ENCODE assay signal across 33 cellular contexts in genomic region chr16:22632621-22633020, GRCh38.
"Had no signal": no experiment of that assay in that cellular context is flagged by ENCODE, and none has a peak within 500 bp of the region (broad histone marks: within the 10 kb centered on the region; RNA-seq: fewer than 3 reads in every experiment).

No MANE protein-coding gene starts in this region.

- H3K36me3 Mint-ChIP-seq: activated naive CD4-positive, alpha-beta T cell treated with anti-CD3 and anti-CD28 coated beads, Interleukin-2, amount 50 U/mL, for 24 hours; activated naive CD8-positive, alpha-beta T cell treated with anti-CD3 and anti-CD28 coated beads, Interleukin-2, amount 10 ng/mL, durations not matched to agents 7 days and 5 days had no signal

- H3K27me3 ChIP-seq: ascending aorta, cardiac muscle cell, Peyer's patch had no signal

- H3K36me3 ChIP-seq: ascending aorta, cardiac muscle cell, Peyer's patch had no signal

- H3K4me1 ChIP-seq: ascending aorta, Peyer's patch had no signal

- ATAC-seq: activated CD8-positive, alpha-beta T cell treated with anti-CD3 and anti-CD28 coated beads, Interleukin-2, amount 10 ng/mL, durations not matched to agents 7 days and 5 days; PC-3 had no signal

- H3K9me3 Mint-ChIP-seq: activated CD4-positive, alpha-beta T cell treated with anti-CD3 and anti-CD28 coated beads, Interleukin-2, amount 10 ng/mL, durations not matched to agents 7 days and 5 days; activated naive CD4-positive, alpha-beta T cell treated with anti-CD3 and anti-CD28 coated beads, Interleukin-2, amount 50 U/mL, for 24 hours; activated naive CD8-positive, alpha-beta T cell treated with anti-CD3 and anti-CD28 coated beads, Interleukin-2, amount 10 ng/mL, durations not matched to agents 7 days and 5 days; activated T-cell treated with anti-CD3 and anti-CD28 coated beads, Interleukin-2, amount 50 U/mL, for 24 hours; activated T-helper 2 cell treated with anti-CD3 and anti-CD28 coated beads, Interferon-gamma antibody, Interleukin-2, Interleukin-4, amounts not matched to agents 10 μg/mL and 5 μg/mL and 100 μg/mL, durations not matched to agents 14 hours and 24 hours and 36 hours; central memory CD8-positive, alpha-beta T cell had no signal

- DNase-seq: activated CD4-positive, alpha-beta T cell treated with anti-CD3 and anti-CD28 coated beads, Interleukin-2, amount 10 ng/mL, durations not matched to agents 7 days and 5 days; activated CD4-positive, alpha-beta T cell treated with anti-CD3 and anti-CD28 coated beads, Interleukin-2, amount 50 U/mL, for 48 hours; activated CD8-positive, alpha-beta T cell treated with anti-CD3 and anti-CD28 coated beads, Interleukin-2, amount 10 ng/mL, durations not matched to agents 7 days and 5 days; activated gamma-delta T cell; activated naive CD4-positive, alpha-beta T cell treated with Interleukin-2 at 50 U/mL for 16 hours; activated naive CD8-positive, alpha-beta T cell treated with anti-CD3 and anti-CD28 coated beads, Interleukin-2, amount 10 ng/mL, durations not matched to agents 7 days and 5 days; activated T-cell treated with anti-CD3 and anti-CD28 coated beads, Interleukin-2, amount 50 U/mL, for 24 hours; amygdala; Karpas-422; NCI-H1105; NCI-H1417 treated with DMSO at 0.1 percent for 48 hours; NCI-H187 treated with DMSO at 0.1 percent for 48 hours; NCI-H2081; NCI-H2171 treated with DMSO at 0.1 percent for 48 hours; NCI-H2227 treated with DMSO at 0.1 percent for 48 hours; NCI-H446; NCI-H510A treated with DMSO at 0.1 percent for 48 hours; NCI-H526 treated with DMSO at 0.1 percent for 48 hours; NCI-H774; PC-3; Peyer's patch; RPMI8226; SIG-M5; SW 1271; T-helper 1 cell; T-helper 2 cell; T1000 had no signal

- FAIRE-seq: TTC549 had no signal

- H3K27ac ChIP-seq: ascending aorta, cardiac muscle cell, Peyer's patch had no signal

- H3K4me1 Mint-ChIP-seq: activated CD4-positive, alpha-beta T cell treated with anti-CD3 and anti-CD28 coated beads, Interleukin-2, amount 10 ng/mL, durations not matched to agents 7 days and 5 days; activated naive CD4-positive, alpha-beta T cell treated with anti-CD3 and anti-CD28 coated beads, Interleukin-2, amount 50 U/mL, for 24 hours; activated naive CD8-positive, alpha-beta T cell treated with anti-CD3 and anti-CD28 coated beads, Interleukin-2, amount 10 ng/mL, durations not matched to agents 7 days and 5 days; central memory CD8-positive, alpha-beta T cell had no signal

- H3K4me3 ChIP-seq: ascending aorta, cardiac muscle cell, Peyer's patch had no signal

- H3K9me3 ChIP-seq: ascending aorta had no signal

- H3K27ac Mint-ChIP-seq: activated CD4-positive, alpha-beta T cell treated with anti-CD3 and anti-CD28 coated beads, Interleukin-2, amount 10 ng/mL, durations not matched to agents 7 days and 5 days; activated CD8-positive, alpha-beta T cell treated with anti-CD3 and anti-CD28 coated beads, Interleukin-2, amount 10 ng/mL, durations not matched to agents 7 days and 5 days; activated naive CD4-positive, alpha-beta T cell treated with anti-CD3 and anti-CD28 coated beads, Interleukin-2, amount 50 U/mL, for 24 hours; activated naive CD8-positive, alpha-beta T cell treated with anti-CD3 and anti-CD28 coated beads, Interleukin-2, amount 10 ng/mL, durations not matched to agents 7 days and 5 days; activated T-cell treated with anti-CD3 and anti-CD28 coated beads, Interleukin-2, amount 50 U/mL, for 24 hours; activated T-helper 2 cell treated with anti-CD3 and anti-CD28 coated beads, Interferon-gamma antibody, Interleukin-2, Interleukin-4, amounts not matched to agents 10 μg/mL and 5 μg/mL and 100 μg/mL, durations not matched to agents 14 hours and 24 hours and 36 hours had no signal

- H3K4me3 Mint-ChIP-seq: activated CD4-positive, alpha-beta T cell treated with anti-CD3 and anti-CD28 coated beads, Interleukin-2, amount 10 ng/mL, durations not matched to agents 7 days and 5 days; activated CD8-positive, alpha-beta T cell treated with anti-CD3 and anti-CD28 coated beads, Interleukin-2, amount 10 ng/mL, durations not matched to agents 7 days and 5 days; activated naive CD4-positive, alpha-beta T cell treated with anti-CD3 and anti-CD28 coated beads, Interleukin-2, amount 50 U/mL, for 24 hours; activated naive CD8-positive, alpha-beta T cell treated with anti-CD3 and anti-CD28 coated beads, Interleukin-2, amount 10 ng/mL, durations not matched to agents 7 days and 5 days; activated T-cell treated with anti-CD3 and anti-CD28 coated beads, Interleukin-2, amount 50 U/mL, for 24 hours; central memory CD8-positive, alpha-beta T cell had no signal
